8 cellular contexts compared by ENCODE assay signal in genomic region chr1:231626535-231626950, GRCh38. TPM values are rescaled to one million over a fixed set of nuclear protein-coding genes. Genes with fewer than 3 reads are reported as not detected.
DNase-seq lines count a peak whose midpoint lies in the region; ATAC-seq and TF ChIP-seq lines count a peak whose summit lies in the region.

Gene DISC1, plus strand, starts transcription at chr1:231626790. Its CDS starts 78 bp downstream, at chr1:231626868.

- peaks cover 13% of the 10 kb centered on the region for H3K9me1 ChIP-seq in IMR-90 (ENCODE audit: insufficient read depth, low read length)

- H3K4me2 ChIP-seq in BLaER1 treated with 17β-estradiol and CSF1 and Interleukin-3, amounts not matched to agents 10 nM and 100 nM: peak within 1 kb of the TSS; percentile 87 to 99 (median 95)
- H3K4me2 ChIP-seq in IMR-90 (ENCODE audit: low read depth, low read length) (peak within 1 kb of the TSS; percentile 83), PC-9 (peak within 1 kb of the TSS; percentile 78)

- no peak within 1 kb of the TSS; the same call in 1 of the 2 replicates for H4K5ac ChIP-seq in IMR-90 (ENCODE audit: low read depth, low read length)

- no peak for TF ChIP-seq CTCF in IMR-90 (conservative IDR thresholded peaks at IDR 0.05; ENCODE audit: low read depth, low read length)
- TF ChIP-seq CTCF in PC-9 (conservative IDR thresholded peaks at IDR 0.05): no peak
- no peak for TF ChIP-seq CTCF in stomach (IDR thresholded peaks at IDR 0.05)

- peak within 1 kb of the TSS; percentile 34; the same call in 2 of the 3 replicates for H2BK15ac ChIP-seq in IMR-90 (ENCODE audit: low read depth, low read length)

- intact Hi-C loops in IMR-90 (cut with micrococcal nuclease): no loop called here
- intact Hi-C loops in PC-9 (cut with micrococcal nuclease; ENCODE audit: unreplicated experiment): loop anchor here (1.0 to 5.0 kb wide), 2 partner anchors 98 to 151 kb away; partner anchors contain the start of gene TSNAX
- intact Hi-C loops in stomach (cut with DNase I; ENCODE audit: low total_unique reads): no loop called here

- peaks cover 20 to 38% (median 21%) of the 10 kb centered on the region in 3 donors for H3K4me1 Mint-ChIP-seq in naive B cell

- H3K9me2 ChIP-seq in PC-9 (ENCODE audit: insufficient read depth): no peaks in the 10 kb centered on the region; the same call in 1 of the 2 replicates

- TF ChIP-seq RAD21 in IMR-90 (IDR thresholded peaks at IDR 0.05; ENCODE audit: low read length): peak; percentile 5; the same call in 1 of the 2 replicates

- CTCF ChIA-PET in IMR-90 (lab: Yijun Ruan, JAX): interaction anchor here (1.0 kb wide), 1 partner anchor 13 kb away, joined by 4 read pairs; no protein-coding TSS in a partner anchor
- CTCF ChIA-PET in PC-9 (lab: Charles Lee): interaction anchor here (0.6 kb wide), 1 partner anchor 874 kb away, joined by 3 read pairs; no protein-coding TSS in a partner anchor

- H3K14ac ChIP-seq in IMR-90 (replicated peaks; ENCODE audit: low read depth, low read length): peak within 1 kb of the TSS; percentile 49

- H2AFZ ChIP-seq in IMR-90 (replicated peaks; ENCODE audit: low read length, poor library complexity) (peak within 1 kb of the TSS; percentile 92), PC-9 (peak within 1 kb of the TSS; percentile 98)

- peak within 1 kb of the TSS; percentile 92 to 98 (median 96) for H3K4me3 Mint-ChIP-seq in naive B cell

- H3K27me3 Mint-ChIP-seq in naive B cell: peaks cover 21 to 24% (median 23%) of the 10 kb centered on the region in 3 donors

- no peak for TF ChIP-seq EP300 in stomach (IDR thresholded peaks at IDR 0.05)

- H3K4ac ChIP-seq in IMR-90 (ENCODE audit: low read depth, low read length): peak within 1 kb of the TSS; percentile 90

- H2BK20ac ChIP-seq in IMR-90 (ENCODE audit: low read depth, low read length): peak within 1 kb of the TSS; percentile 38; the same call in 1 of the 2 replicates

- H3K18ac ChIP-seq in IMR-90 (ENCODE audit: low read depth, low read length): peak within 1 kb of the TSS; percentile 24; the same call in 1 of the 2 replicates

- peak within 1 kb of the TSS; percentile 94 for H2AK9ac ChIP-seq in IMR-90 (replicated peaks; ENCODE audit: low read depth, low read length, poor library complexity)

- H3K79me1 ChIP-seq in IMR-90 (ENCODE audit: low read depth in 1 of 2, low read length in 2 of 2): peaks cover 0 to 22% of the 10 kb centered on the region in 2 experiments; a peak in 3 of 4 replicates

- peak within 1 kb of the TSS; percentile 82 to 95 (median 91) for H3K9ac ChIP-seq in BLaER1 treated with 17β-estradiol and CSF1 and Interleukin-3, amounts not matched to agents 10 nM and 100 nM
- peak within 1 kb of the TSS; percentile 70 for H3K9ac ChIP-seq in IMR-90 (ENCODE audit: low read depth, low read length)

- dilution Hi-C loops in IMR-90 (cut with HindIII; ENCODE audit: low sequenced_read_pairs, unreplicated experiment): no loop called here

- H3K36me3 ChIP-seq in BLaER1 treated with 17β-estradiol and CSF1 and Interleukin-3, amounts not matched to agents 10 nM and 100 nM: peaks cover 0 to 19% (median 0%) of the 10 kb centered on the region in 11 experiments; a peak in 5 of 22 replicates
- H3K36me3 ChIP-seq in IMR-90 (ENCODE audit: control insufficient read depth, insufficient read depth, low read length) (no peaks in the 10 kb centered on the region), PC-9 (ENCODE audit: low read depth) (no peaks in the 10 kb centered on the region), stomach (no peaks in the 10 kb centered on the region)

- H2AK5ac ChIP-seq in IMR-90 (ENCODE audit: low read depth, low read length): peak within 1 kb of the TSS; percentile 71; the same call in 1 of the 2 replicates

- peak within 1 kb of the TSS; percentile 58 to 97 (median 87) for H3K27ac Mint-ChIP-seq in naive B cell

- POLR2A ChIA-PET in IMR-90 (lab: Charles Lee; ENCODE audit: unreplicated experiment) (no interaction called here), PC-9 (lab: Charles Lee; ENCODE audit: unreplicated experiment) (interaction anchor here (0.6 to 0.7 kb wide), 3 partner anchors 15 to 758 kb away, joined by 3 to 6 read pairs (median 6); partner anchors contain the start of gene C1orf198)

- H4K8ac ChIP-seq in IMR-90 (ENCODE audit: low read depth in 2 of 2, low read length in 2 of 2): peak within 1 kb of the TSS; percentile 3 to 70; a peak in 2 of 4 replicates

- H3K9me3 Mint-ChIP-seq in naive B cell: no peaks in the 10 kb centered on the region

- H4K20me1 ChIP-seq in BLaER1 treated with 17β-estradiol and CSF1 and Interleukin-3, amounts not matched to agents 10 nM and 100 nM: peaks cover 0 to 34% (median 19%) of the 10 kb centered on the region in 11 experiments; a peak in 13 of 22 replicates
- no peaks in the 10 kb centered on the region; the same call in 1 of the 2 replicates for H4K20me1 ChIP-seq in IMR-90 (ENCODE audit: insufficient read depth, low read length)
- 0 out of 2 replicates have a peak, but pooled peaks cover 7% of the 10 kb centered on the region for H4K20me1 ChIP-seq in PC-9 (ENCODE audit: insufficient read depth)

- H3K79me2 ChIP-seq in PC-9 (ENCODE audit: low read depth): no peaks in the 10 kb centered on the region

- H4K91ac ChIP-seq in IMR-90 (ENCODE audit: insufficient read depth, low read depth, low read length): peak within 1 kb of the TSS; percentile 82; the same call in 1 of the 2 replicates

- H3K36me3 Mint-ChIP-seq in naive B cell: no peaks in the 10 kb centered on the region

- BruUV-seq in IMR-90 (replicated peaks; lab: Mats Ljungman, UMichigan) (no TSS peak), PC-9 (replicated peaks; lab: Mats Ljungman, UMichigan) (no TSS peak)

- peak within 1 kb of the TSS; percentile 56; the same call in 1 of the 2 replicates for H2BK120ac ChIP-seq in IMR-90 (ENCODE audit: low read depth, low read length)

- peaks cover 28 to 43% (median 32%) of the 10 kb centered on the region in 10 experiments for H3K4me1 ChIP-seq in BLaER1 treated with 17β-estradiol and CSF1 and Interleukin-3, amounts not matched to agents 10 nM and 100 nM
- H3K4me1 ChIP-seq in IMR-90 (ENCODE audit: control insufficient read depth, insufficient read depth, low read length) (peaks cover 11% of the 10 kb centered on the region), PC-9 (replicated peaks; ENCODE audit: insufficient read depth) (peaks cover 13% of the 10 kb centered on the region; the same call in 1 of the 2 replicates), stomach (peaks cover 5 to 32% (median 26%) of the 10 kb centered on the region in 4 donors)

- H3K4me3 ChIP-seq in BLaER1 treated with 17β-estradiol and CSF1 and Interleukin-3, amounts not matched to agents 10 nM and 100 nM: peak within 1 kb of the TSS; percentile 72 to 98 (median 83)
- H3K4me3 ChIP-seq in IMR-90 (ENCODE audit: insufficient read depth, low read depth, low read length) (peak within 1 kb of the TSS; percentile 77), PC-9 (peak within 1 kb of the TSS; percentile 84), stomach (peak within 1 kb of the TSS; percentile 73 to 89 (median 83))

- H3K56ac ChIP-seq in IMR-90 (ENCODE audit: extremely low read depth, insufficient read depth, low read length): peak within 1 kb of the TSS; percentile 42; the same call in 1 of the 2 replicates

- in situ Hi-C loops in IMR-90 (cut with MboI; ENCODE audit: low sequenced_read_pairs): no loop called here

- peak within 1 kb of the TSS; percentile 22 for H2BK5ac ChIP-seq in IMR-90 (ENCODE audit: low read depth, low read length, poor library complexity, severe bottlenecking)

- H3K9me3 ChIP-seq in BLaER1 treated with 17β-estradiol and CSF1 and Interleukin-3, amounts not matched to agents 10 nM and 100 nM (replicated peaks in 1 of 11): peaks cover 0 to 10% (median 4%) of the 10 kb centered on the region in 11 experiments; a peak in 7 of 22 replicates
- no peaks in the 10 kb centered on the region for H3K9me3 ChIP-seq in IMR-90 (ENCODE audit: control insufficient read depth, insufficient read depth, low read length)
- H3K9me3 ChIP-seq in PC-9 (ENCODE audit: insufficient read depth, low read depth): no peaks in the 10 kb centered on the region
- no peaks in the 10 kb centered on the region for H3K9me3 ChIP-seq in stomach

- H3K27me3 ChIP-seq in BLaER1 treated with 17β-estradiol and CSF1 and Interleukin-3, amounts not matched to agents 10 nM and 100 nM: no peaks in the 10 kb centered on the region
- H3K27me3 ChIP-seq in IMR-90 (ENCODE audit: control insufficient read depth, insufficient read depth, low read length) (peaks cover 2% of the 10 kb centered on the region; the same call in 1 of the 2 replicates), PC-9 (ENCODE audit: insufficient read depth, low read depth) (no peaks in the 10 kb centered on the region), stomach (no peaks in the 10 kb centered on the region)

- no peaks in the 10 kb centered on the region for H3F3A ChIP-seq in PC-9 (ENCODE audit: insufficient read depth, low read depth)

- TF ChIP-seq POLR2A in IMR-90 (IDR thresholded peaks at IDR 0.05; ENCODE audit: low read depth, low read length) (no peak), stomach (IDR thresholded peaks at IDR 0.05) (no peak)

- 0% methylated on average over 1 of the region's 38 CpGs; no CpG with 5 or more reads in 1 of the 2 experiments for WGBS in IMR-90 (ENCODE audit: extremely low coverage in 2 of 2, insufficient read length in 1 of 2), 2 experiments
- 0 to 2% (median 0%) methylated on average over 19 to 38 of the region's 38 CpGs for WGBS in stomach, 5 donors

- H3K23ac ChIP-seq in IMR-90 (ENCODE audit: low read depth, low read length): peak within 1 kb of the TSS; percentile 52; the same call in 1 of the 2 replicates

- peak; percentile 54 for ATAC-seq in GM21367 (IDR thresholded peaks at IDR 0.05; ENCODE audit: unreplicated experiment)
- peak; percentile 90 for ATAC-seq in IMR-90 (ENCODE audit: low read depth)
- peak; percentile 53 to 76 for ATAC-seq in naive B cell (ENCODE audit: low read depth in 2 of 2)

- DNase-seq in IMR-90: peak; percentile 93
- peak; percentile 84 to 93 for DNase-seq in PC-9
- DNase-seq in activated T-helper 9 cell treated with anti-CD3 and anti-CD28 coated beads, Interleukin-2, amount 50 U/mL, for 16 hours (ENCODE audit: low read depth): peak; percentile 45
- DNase-seq in fibroblast of peridontal ligament (ENCODE audit: extremely low read depth): peak; percentile 85
- peak; percentile 54 for DNase-seq in naive B cell
- peak; percentile 84 for DNase-seq in stomach

- H3K27ac ChIP-seq in BLaER1 treated with 17β-estradiol and CSF1 and Interleukin-3, amounts not matched to agents 10 nM and 100 nM: peak within 1 kb of the TSS; percentile 80 to 96 (median 91)
- H3K27ac ChIP-seq in IMR-90 (ENCODE audit: insufficient read depth, low read length): peak within 1 kb of the TSS; percentile 25
- no peak within 1 kb of the TSS for H3K27ac ChIP-seq in PC-9
- H3K27ac ChIP-seq in stomach: peak within 1 kb of the TSS; percentile 83 to 90 (median 88)

RNA-seq across cellular contexts. Expression of gene DISC1, which starts in this region (rescaled TPM):
- total RNA-seq in IMR-90 (2012; rRNA removed) (6.1 and 7.0 TPM in 2 replicates), PC-9 (2021) (7.4 and 12.1 TPM in 2 replicates), stomach (10 to 100 TPM in 2 of 5 donors, 1 to 10 TPM in 3; 1.3 to 29.8 (median 6.1) TPM)
- polyA plus RNA-seq in IMR-90 (2012; rRNA removed) (1.8 and 2.2 TPM in 2 replicates), naive B cell (ENCODE audit: low read depth in 6 of 6) (1 to 10 TPM in 5 of 6 donors, not detected in 1; 1.3 to 2.2 (median 2.1) TPM), stomach (1 to 10 TPM in 1 of 3 donors, under 1 TPM in 2; 0.43 to 1.4 (median 0.81) TPM)
- 1.1 and 1.7 TPM in 2 replicates for polyA plus RNA-seq in IMR-90 (2012; cell fraction: cytosol; rRNA removed)
- polyA plus RNA-seq in IMR-90 (2012; cell fraction: nucleus; rRNA removed; ENCODE audit: low replicate concordance): 3.9 and 6.5 TPM in 2 replicates
